Comparison of ENCODE assay signal across 15 cellular contexts in genomic region chr18:41923495-41923894, GRCh38.
DNase-seq lines count a peak whose midpoint lies in the region; ATAC-seq, FAIRE-seq and TF ChIP-seq lines count a peak whose summit lies in the region.
"Had no signal": no experiment of that assay in that cellular context is flagged by ENCODE, and none has a peak within 500 bp of the region (broad histone marks: within the 10 kb centered on the region; RNA-seq: fewer than 3 reads in every experiment).

No MANE protein-coding gene starts in this region.

- no peak for TF ChIP-seq POLR2A in erythroblast (IDR thresholded peaks at IDR 0.05; ENCODE audit: low read length)

- ATAC-seq in GM19452 (IDR thresholded peaks at IDR 0.05; ENCODE audit: unreplicated experiment): no peak
- ATAC-seq: A549 had no signal

- no peak for TF ChIP-seq CTCF in D721Med (IDR thresholded peaks at IDR 0.05; ENCODE audit: insufficient read depth, missing control alignments)

- FAIRE-seq in D721Med (lab: Jason Lieb, UNC) (peak; percentile 60), urothelium cell line (lab: Jason Lieb, UNC) (no peak)
- FAIRE-seq: A549, GM12892 had no signal

- DNase-seq in AML-193 (lab: John Stamatoyannopoulos, UW) (peak; percentile 46 to 66), D721Med (ENCODE audit: insufficient read length, low spot score) (no peak), NOMO-1 (lab: John Stamatoyannopoulos, UW; ENCODE audit: unreplicated experiment in 2 of 2) (peak; percentile 6 to 79), OCI-M1 (lab: John Stamatoyannopoulos, UW) (peak; percentile 19), urothelium cell line (ENCODE audit: low spot score) (no peak), erythroblast (lab: John Stamatoyannopoulos, UW) (no peak)
- DNase-seq: CD4-positive, alpha-beta T cell; DMS79 treated with DMSO at 0.1 percent for 48 hours; EL; GOT3; H9; IMR-90 had no signal

Comparison
In these comparisons a context has a peak if more than half of its experiments do, and no peak if none do; other contexts are left out.
1. DNase-seq: peak in AML-193 (2 of 2), NOMO-1 (2 of 2) and OCI-M1 (single experiment); none in D721Med (single experiment), urothelium cell line (single experiment) and erythroblast (0 of 2).